In genomic region chr2:85794491-85795121, GRCh38 we compare ENCODE assay signal across 13 cellular contexts. TPM values are rescaled to one million over a fixed set of nuclear protein-coding genes. Genes with fewer than 3 reads are reported as not detected.
DNase-seq lines count a peak whose midpoint lies in the region; ATAC-seq lines count a peak whose summit lies in the region.
"Had no signal": no experiment of that assay in that cellular context is flagged by ENCODE, and none has a peak within 500 bp of the region (broad histone marks: within the 10 kb centered on the region; RNA-seq: fewer than 3 reads in every experiment).

No MANE protein-coding gene starts in this region.

- no peak overlapping the region for H3K23ac ChIP-seq in neuronal stem cell (ENCODE audit: low read depth, low read length, poor library complexity)

- no peak overlapping the region for H3K27ac Mint-ChIP-seq in activated T-helper 1 cell treated with anti-CD3 and anti-CD28 coated beads, Interleukin-12 subunit alpha, Interleukin-12 subunit beta, Interleukin-2, Interleukin-4 antibody, amounts not matched to agents 30 ng/mL and 10 ng/mL and 1 ng/mL, durations not matched to agents 14 hours and 24 hours and 36 hours
- H3K27ac Mint-ChIP-seq in stimulated activated effector memory CD8-positive, alpha-beta T cell treated with anti-CD3 and anti-CD28 coated beads, Interleukin-12 subunit alpha, Interleukin-12 subunit beta, amount 100 ng/mL, for 72 hours = no peak overlapping the region
- H3K27ac Mint-ChIP-seq: activated naive CD8-positive, alpha-beta T cell treated with anti-CD3 and anti-CD28 coated beads, Interleukin-2, amount 10 ng/mL, durations not matched to agents 7 days and 5 days; neural progenitor cell had no signal

- WGBS in neuronal stem cell (ENCODE audit: extremely low coverage in 2 of 2, insufficient read length in 2 of 2, insufficient replicate concordance in 1 of 2), 2 donors = no CpG with 5 or more reads among the region's 14 CpGs

- H3K36me3 ChIP-seq in neuronal stem cell (replicated peaks in 1 of 2; ENCODE audit: control insufficient read depth in 2 of 2, insufficient read depth in 2 of 2, low read length in 2 of 2) = no peaks in the 10 kb centered on the region
- H3K36me3 ChIP-seq: neural progenitor cell, SJSA1 had no signal

- no peaks in the 10 kb centered on the region for H3K9me3 ChIP-seq in neuronal stem cell (replicated peaks in 1 of 2; ENCODE audit: control insufficient read depth in 2 of 2, insufficient read depth in 1 of 2, low read depth in 1 of 2, low read length in 2 of 2)
- H3K9me3 ChIP-seq: SJSA1 had no signal

- ATAC-seq in stimulated activated effector memory CD8-positive, alpha-beta T cell treated with anti-CD3 and anti-CD28 coated beads, Interleukin-12 subunit alpha, Interleukin-12 subunit beta, amount 100 ng/mL, for 72 hours = no peak
- no peak for ATAC-seq in GM19351 (IDR thresholded peaks at IDR 0.05; ENCODE audit: unreplicated experiment)
- no peak for ATAC-seq in GM19463 (IDR thresholded peaks at IDR 0.05; ENCODE audit: unreplicated experiment)

- peaks cover 13 to 30% of the 10 kb centered on the region in 2 donors for H3K4me1 ChIP-seq in neuronal stem cell (ENCODE audit: control insufficient read depth in 2 of 2, insufficient read depth in 1 of 2, low read depth in 1 of 2, low read length in 2 of 2)

- no peak overlapping the region for H3K4me2 ChIP-seq in neuronal stem cell (ENCODE audit: insufficient read depth, low read length, poor library complexity, severe bottlenecking)
- H3K4me2 ChIP-seq: neural progenitor cell had no signal

- intact Hi-C loops in activated T-helper 1 cell treated with anti-CD3 and anti-CD28 coated beads, Interleukin-12 subunit alpha, Interleukin-12 subunit beta, Interleukin-2, Interleukin-4 antibody, amounts not matched to agents 30 ng/mL and 10 ng/mL and 1 ng/mL, durations not matched to agents 14 hours and 24 hours and 36 hours (cut with micrococcal nuclease) = no loop called here

- H2BK5ac ChIP-seq in neuronal stem cell (ENCODE audit: low read length) = peak overlapping the region; percentile 26

- no peaks in the 10 kb centered on the region for H3K9me3 Mint-ChIP-seq in activated T-helper 1 cell treated with anti-CD3 and anti-CD28 coated beads, Interleukin-12 subunit alpha, Interleukin-12 subunit beta, Interleukin-2, Interleukin-4 antibody, amounts not matched to agents 30 ng/mL and 10 ng/mL and 1 ng/mL, durations not matched to agents 14 hours and 24 hours and 36 hours
- H3K9me3 Mint-ChIP-seq in stimulated activated effector memory CD8-positive, alpha-beta T cell treated with anti-CD3 and anti-CD28 coated beads, Interleukin-12 subunit alpha, Interleukin-12 subunit beta, amount 100 ng/mL, for 72 hours = no peaks in the 10 kb centered on the region
- H3K9me3 Mint-ChIP-seq: activated naive CD8-positive, alpha-beta T cell treated with anti-CD3 and anti-CD28 coated beads, Interleukin-2, amount 10 ng/mL, durations not matched to agents 7 days and 5 days; neural progenitor cell had no signal

- no peak overlapping the region for H4K91ac ChIP-seq in neuronal stem cell (ENCODE audit: low read depth, low read length, poor library complexity)

- H3K27ac ChIP-seq in neuronal stem cell (replicated peaks; ENCODE audit: low read length) = no peak overlapping the region
- H3K27ac ChIP-seq: neural progenitor cell, SJSA1, VCaP had no signal

- H3K18ac ChIP-seq in neuronal stem cell (ENCODE audit: low read length) = peak overlapping the region; percentile 65

- no peak overlapping the region for H2BK120ac ChIP-seq in neuronal stem cell (ENCODE audit: low read depth, low read length)

- H3K36me3 Mint-ChIP-seq in activated T-helper 1 cell treated with anti-CD3 and anti-CD28 coated beads, Interleukin-12 subunit alpha, Interleukin-12 subunit beta, Interleukin-2, Interleukin-4 antibody, amounts not matched to agents 30 ng/mL and 10 ng/mL and 1 ng/mL, durations not matched to agents 14 hours and 24 hours and 36 hours (ENCODE audit: low read depth) = no peaks in the 10 kb centered on the region
- no peaks in the 10 kb centered on the region for H3K36me3 Mint-ChIP-seq in stimulated activated effector memory CD8-positive, alpha-beta T cell treated with anti-CD3 and anti-CD28 coated beads, Interleukin-12 subunit alpha, Interleukin-12 subunit beta, amount 100 ng/mL, for 72 hours
- H3K36me3 Mint-ChIP-seq: activated naive CD8-positive, alpha-beta T cell treated with anti-CD3 and anti-CD28 coated beads, Interleukin-2, amount 10 ng/mL, durations not matched to agents 7 days and 5 days; neural progenitor cell had no signal

- H2AFZ ChIP-seq in neuronal stem cell (ENCODE audit: low read length) = no peak overlapping the region
- H2AFZ ChIP-seq: neural progenitor cell had no signal

- DNase-seq in Ammon's horn (ENCODE audit: low spot score) (peak; percentile 59), NCI-H2171 treated with DMSO at 0.1 percent for 48 hours (lab: John Stamatoyannopoulos, UW) (peak; percentile 75), globus pallidus (ENCODE audit: low spot score) (peak; percentile 68), neuronal stem cell (ENCODE audit: low spot score) (no peak)
- no peak for DNase-seq in activated T-helper 1 cell treated with anti-CD3 and anti-CD28 coated beads, Interleukin-12 subunit alpha, Interleukin-12 subunit beta, Interleukin-2, Interleukin-4 antibody, amounts not matched to agents 30 ng/mL and 10 ng/mL and 1 ng/mL, durations not matched to agents 14 hours and 24 hours and 36 hours (ENCODE audit: low spot score)
- no peak for DNase-seq in stimulated activated effector memory CD8-positive, alpha-beta T cell treated with anti-CD3 and anti-CD28 coated beads, Interleukin-12 subunit alpha, Interleukin-12 subunit beta, amount 100 ng/mL, for 72 hours (ENCODE audit: low spot score in 2 of 2)
- DNase-seq: activated naive CD8-positive, alpha-beta T cell treated with anti-CD3 and anti-CD28 coated beads, Interleukin-2, amount 10 ng/mL, durations not matched to agents 7 days and 5 days; NCI-H748 treated with DMSO at 0.1 percent for 48 hours had no signal

- H2BK15ac ChIP-seq in neuronal stem cell (ENCODE audit: low read length) = peak overlapping the region; percentile 42

- H3K14ac ChIP-seq in neuronal stem cell (ENCODE audit: low read length) = peak overlapping the region; percentile 33

- no peak overlapping the region for H4K8ac ChIP-seq in neuronal stem cell (ENCODE audit: low read depth, low read length)

- H3K4me1 Mint-ChIP-seq in activated T-helper 1 cell treated with anti-CD3 and anti-CD28 coated beads, Interleukin-12 subunit alpha, Interleukin-12 subunit beta, Interleukin-2, Interleukin-4 antibody, amounts not matched to agents 30 ng/mL and 10 ng/mL and 1 ng/mL, durations not matched to agents 14 hours and 24 hours and 36 hours (ENCODE audit: low read depth) = no peaks in the 10 kb centered on the region
- H3K4me1 Mint-ChIP-seq in stimulated activated effector memory CD8-positive, alpha-beta T cell treated with anti-CD3 and anti-CD28 coated beads, Interleukin-12 subunit alpha, Interleukin-12 subunit beta, amount 100 ng/mL, for 72 hours = peaks cover 3% of the 10 kb centered on the region
- H3K4me1 Mint-ChIP-seq: activated naive CD8-positive, alpha-beta T cell treated with anti-CD3 and anti-CD28 coated beads, Interleukin-2, amount 10 ng/mL, durations not matched to agents 7 days and 5 days had no signal

- H3K4ac ChIP-seq in neuronal stem cell (ENCODE audit: low read length) = no peak overlapping the region

- H3K4me3 Mint-ChIP-seq in activated T-helper 1 cell treated with anti-CD3 and anti-CD28 coated beads, Interleukin-12 subunit alpha, Interleukin-12 subunit beta, Interleukin-2, Interleukin-4 antibody, amounts not matched to agents 30 ng/mL and 10 ng/mL and 1 ng/mL, durations not matched to agents 14 hours and 24 hours and 36 hours = no peak overlapping the region
- H3K4me3 Mint-ChIP-seq in stimulated activated effector memory CD8-positive, alpha-beta T cell treated with anti-CD3 and anti-CD28 coated beads, Interleukin-12 subunit alpha, Interleukin-12 subunit beta, amount 100 ng/mL, for 72 hours = no peak overlapping the region
- H3K4me3 Mint-ChIP-seq: activated naive CD8-positive, alpha-beta T cell treated with anti-CD3 and anti-CD28 coated beads, Interleukin-2, amount 10 ng/mL, durations not matched to agents 7 days and 5 days; neural progenitor cell had no signal

- H3K27me3 Mint-ChIP-seq in activated T-helper 1 cell treated with anti-CD3 and anti-CD28 coated beads, Interleukin-12 subunit alpha, Interleukin-12 subunit beta, Interleukin-2, Interleukin-4 antibody, amounts not matched to agents 30 ng/mL and 10 ng/mL and 1 ng/mL, durations not matched to agents 14 hours and 24 hours and 36 hours (ENCODE audit: insufficient read depth) = peaks cover 7% of the 10 kb centered on the region

- no peak overlapping the region for H3K4me3 ChIP-seq in neuronal stem cell (ENCODE audit: low read length in 2 of 2)
- H3K4me3 ChIP-seq: neural progenitor cell, SJSA1 had no signal

- H3K27me3 ChIP-seq in neuronal stem cell (ENCODE audit: control insufficient read depth in 3 of 3, insufficient read depth in 3 of 3, low read depth in 1 of 3, low read length in 3 of 3) = no peaks in the 10 kb centered on the region
- H3K27me3 ChIP-seq: SJSA1 had no signal

- H2BK12ac ChIP-seq in neuronal stem cell (ENCODE audit: low read length) = no peak overlapping the region

- H3K79me1 ChIP-seq in neuronal stem cell (ENCODE audit: low read depth, low read length) = no peaks in the 10 kb centered on the region

- peak overlapping the region; percentile 82 for H2AK5ac ChIP-seq in neuronal stem cell (ENCODE audit: low read depth, low read length)

- H3K9ac ChIP-seq in neuronal stem cell (ENCODE audit: low read depth, low read length, poor library complexity) = no peak overlapping the region
- H3K9ac ChIP-seq: neural progenitor cell had no signal

RNA-seq across cellular contexts. Expression of gene ATOH8, which starts 40.8 kb away (rescaled TPM):
- polyA plus RNA-seq in neuronal stem cell (2013, experiment 1 of 2) = 1.8 TPM
- polyA plus RNA-seq in neuronal stem cell (2013, experiment 2 of 2) = 1.6 TPM
- 0.29 and 0.47 TPM in 2 replicates for total RNA-seq in activated T-helper 1 cell treated with anti-CD3 and anti-CD28 coated beads, Interleukin-12 subunit alpha, Interleukin-12 subunit beta, Interleukin-2, Interleukin-4 antibody, amounts not matched to agents 30 ng/mL and 10 ng/mL and 1 ng/mL, durations not matched to agents 14 hours and 24 hours and 36 hours
- total RNA-seq: activated naive CD8-positive, alpha-beta T cell treated with anti-CD3 and anti-CD28 coated beads, Interleukin-2, amount 10 ng/mL, durations not matched to agents 7 days and 5 days had no signal

Comparison
In these comparisons a context has a peak if more than half of its experiments do, and no peak if none do; other contexts are left out.
1. DNase-seq: peak in Ammon's horn (single experiment), NCI-H2171 treated with DMSO at 0.1 percent for 48 hours (single experiment) and globus pallidus (single experiment); none in neuronal stem cell (single experiment), activated T-helper 1 cell treated with anti-CD3 and anti-CD28 coated beads, Interleukin-12 subunit alpha, Interleukin-12 subunit beta, Interleukin-2, Interleukin-4 antibody, amounts not matched to agents 30 ng/mL and 10 ng/mL and 1 ng/mL, durations not matched to agents 14 hours and 24 hours and 36 hours (single experiment) and stimulated activated effector memory CD8-positive, alpha-beta T cell treated with anti-CD3 and anti-CD28 coated beads, Interleukin-12 subunit alpha, Interleukin-12 subunit beta, amount 100 ng/mL, for 72 hours (0 of 2).